ENCODE assay signal across 31 cellular contexts in genomic region chr11:130547761-130548490, GRCh38.
"Had no signal": no experiment of that assay in that cellular context is flagged by ENCODE, and none has a peak within 500 bp of the region (broad histone marks: within the 10 kb centered on the region; RNA-seq: fewer than 3 reads in every experiment).

No MANE protein-coding gene starts in this region.

- H3K27ac ChIP-seq: ascending aorta, cardiac muscle cell, colonic mucosa, epithelial cell of prostate, esophagus squamous epithelium, gastroesophageal sphincter had no signal

- H3K4me1 ChIP-seq: ascending aorta, breast epithelium, colonic mucosa, esophagus squamous epithelium, gastroesophageal sphincter had no signal

- H3K4me3 ChIP-seq: ascending aorta, breast epithelium, cardiac muscle cell, colonic mucosa, esophagus squamous epithelium, gastroesophageal sphincter had no signal

- H3K9me3 ChIP-seq: ascending aorta, breast epithelium, colonic mucosa, esophagus squamous epithelium, gastroesophageal sphincter had no signal

- FAIRE-seq: endometrium, endothelial cell of umbilical vein had no signal

- H3K27me3 ChIP-seq: ascending aorta, breast epithelium, cardiac muscle cell, colonic mucosa, esophagus squamous epithelium, gastroesophageal sphincter had no signal

- H3K36me3 ChIP-seq: ascending aorta, breast epithelium, cardiac muscle cell, colonic mucosa, esophagus squamous epithelium, gastroesophageal sphincter had no signal

- DNase-seq: activated CD4-positive, alpha-beta memory T cell treated with anti-CD3 and anti-CD28 coated beads for 36 hours; activated CD4-positive, alpha-beta T cell treated with anti-CD3 and anti-CD28 coated beads for 36 hours; activated CD4-positive, alpha-beta T cell treated with anti-CD3 and anti-CD28 coated beads, Interleukin-2, amount 10 ng/mL, durations not matched to agents 24 days and 14 days; activated CD4-positive, CD25-positive, alpha-beta regulatory T cell; activated CD4-positive, CD25-positive, alpha-beta regulatory T cell treated with anti-CD3 and anti-CD28 coated beads, Interleukin-2, amount 50 U/mL, for 72 hours; activated CD8-positive, alpha-beta memory T cell treated with anti-CD3 and anti-CD28 coated beads, Interleukin-2, amount 10 ng/mL, durations not matched to agents 7 days and 5 days; activated CD8-positive, alpha-beta memory T cell treated with anti-CD3 and anti-CD28 coated beads, Interleukin-2, amount 50 U/mL, for 4 hours; activated CD8-positive, alpha-beta T cell treated with anti-CD3 and anti-CD28 coated beads, Interleukin-2, amount 10 ng/mL, durations not matched to agents 7 days and 5 days; activated gamma-delta T cell; activated naive CD4-positive, alpha-beta T cell; activated naive CD4-positive, alpha-beta T cell treated with anti-CD3 and anti-CD28 coated beads, Interleukin-2, amount 10 ng/mL, durations not matched to agents 7 days and 5 days; activated naive CD8-positive, alpha-beta T cell treated with anti-CD3 and anti-CD28 coated beads, Interleukin-2, amount 10 ng/mL, durations not matched to agents 7 days and 5 days; activated T-cell treated with anti-CD3 and anti-CD28 coated beads, Interleukin-2, amount 50 U/mL, for 1 hour; activated T-cell treated with anti-CD3 and anti-CD28 coated beads, Interleukin-2, amount 50 U/mL, for 72 hours; central memory CD4-positive, alpha-beta T cell; cerebellar nuclear complex; colonic mucosa; effector CD8-positive, alpha-beta T cell; esophagus squamous epithelium; foreskin melanocyte; T-helper 1 cell; T-helper 17 cell; T1000 had no signal

- ATAC-seq: activated CD4-positive, alpha-beta T cell treated with anti-CD3 and anti-CD28 coated beads for 36 hours; activated CD8-positive, alpha-beta memory T cell treated with anti-CD3 and anti-CD28 coated beads, Interleukin-2, amount 10 ng/mL, durations not matched to agents 7 days and 5 days; activated CD8-positive, alpha-beta T cell treated with anti-CD3 and anti-CD28 coated beads, Interleukin-2, amount 10 ng/mL, durations not matched to agents 7 days and 5 days; activated naive CD4-positive, alpha-beta T cell treated with anti-CD3 and anti-CD28 coated beads, Interleukin-2, amount 50 U/mL, for 72 hours; activated T-cell treated with anti-CD3 and anti-CD28 coated beads, Interleukin-2, amount 50 U/mL, for 72 hours; gastroesophageal sphincter; T-helper 17 cell had no signal
